Comparison of ENCODE assay signal across 1 cellular context in genomic region chr16:80997139-80997798, GRCh38.
TF ChIP-seq lines count a peak whose summit lies in the region.

No MANE protein-coding gene starts in this region.

TF ChIP-seq in HepG2, 621 proteins besides CTCF, POLR2A, EP300 and RAD21 (continued from another document and continues in another):
- TF ChIP-seq ARID5B (CRISPR knock-in tag; IDR thresholded peaks at IDR 0.05): peak; percentile 67; the same call in 1 of the 2 replicates
- no peak for TF ChIP-seq JUND (CRISPR knock-in tag; IDR thresholded peaks at IDR 0.05)
- TF ChIP-seq SNAPC4 (CRISPR knock-in tag; IDR thresholded peaks at IDR 0.05): no peak
- no peak for TF ChIP-seq TIGD3 (CRISPR knock-in tag; IDR thresholded peaks at IDR 0.05; ENCODE audit: borderline replicate concordance)
- TF ChIP-seq ZNF619 (CRISPR knock-in tag; IDR thresholded peaks at IDR 0.05): no peak
- no peak for TF ChIP-seq TGIF2 (CRISPR knock-in tag; IDR thresholded peaks at IDR 0.05)
- TF ChIP-seq BORCS8-MEF2B (CRISPR knock-in tag; IDR thresholded peaks at IDR 0.05): no peak
- TF ChIP-seq MED8 (CRISPR knock-in tag; IDR thresholded peaks at IDR 0.05; ENCODE audit: insufficient replicate concordance): no peak
- TF ChIP-seq GMEB2 (CRISPR knock-in tag; IDR thresholded peaks at IDR 0.05; ENCODE audit: low read depth): no peak
- TF ChIP-seq ZBTB26 (CRISPR knock-in tag; IDR thresholded peaks at IDR 0.05; ENCODE audit: borderline replicate concordance): no peak
- TF ChIP-seq HNF4G (IDR thresholded peaks at IDR 0.05; ENCODE audit: borderline replicate concordance, low read depth, low read length): no peak
- no peak for TF ChIP-seq HNF4G (CRISPR knock-in tag; IDR thresholded peaks at IDR 0.05; ENCODE audit: borderline replicate concordance, low read depth)
- no peak for TF ChIP-seq ZNF83 (CRISPR knock-in tag; IDR thresholded peaks at IDR 0.05; ENCODE audit: borderline replicate concordance)
- no peak for TF ChIP-seq NFYC (CRISPR knock-in tag; IDR thresholded peaks at IDR 0.05)
- no peak for TF ChIP-seq SOX13 (IDR thresholded peaks at IDR 0.05)
- TF ChIP-seq SOX13 (CRISPR knock-in tag; conservative IDR thresholded peaks at IDR 0.05 in 1 of 2, IDR thresholded peaks at IDR 0.05 in 1 of 2): peak in 1 of 2 experiments; percentile 76; a peak in 2 of 4 replicates
- TF ChIP-seq ARNT (IDR thresholded peaks at IDR 0.05): no peak
- no peak for TF ChIP-seq HES4 (CRISPR knock-in tag; IDR thresholded peaks at IDR 0.05; ENCODE audit: borderline replicate concordance)
- TF ChIP-seq ELF3 (CRISPR knock-in tag; IDR thresholded peaks at IDR 0.05): 0 out of 2 replicates have a peak, but pooled peaks have one; percentile 48
- no peak for TF ChIP-seq SNAPC2 (CRISPR knock-in tag; IDR thresholded peaks at IDR 0.05)
- TF ChIP-seq ESRRA (CRISPR knock-in tag; IDR thresholded peaks at IDR 0.05; ENCODE audit: low read depth): no peak
- peak; percentile 83 for TF ChIP-seq NR2F6 (IDR thresholded peaks at IDR 0.05)
- peak; percentile 62; the same call in 1 of the 2 replicates for TF ChIP-seq NR2F6 (CRISPR knock-in tag; IDR thresholded peaks at IDR 0.05)
- no peak for TF ChIP-seq KMT2B (CRISPR knock-in tag; IDR thresholded peaks at IDR 0.05)
- no peak for TF ChIP-seq ZNF598 (CRISPR knock-in tag; IDR thresholded peaks at IDR 0.05; ENCODE audit: borderline replicate concordance)
- TF ChIP-seq HDAC2 (CRISPR knock-in tag; IDR thresholded peaks at IDR 0.05): 0 out of 2 replicates have a peak, but pooled peaks have one; percentile 31
- TF ChIP-seq SIX4 (CRISPR knock-in tag; IDR thresholded peaks at IDR 0.05): no peak
- TF ChIP-seq HINFP (CRISPR knock-in tag; IDR thresholded peaks at IDR 0.05; ENCODE audit: low read depth): no peak
- no peak for TF ChIP-seq MLXIP (CRISPR knock-in tag; IDR thresholded peaks at IDR 0.05; ENCODE audit: borderline replicate concordance)
- no peak for TF ChIP-seq SPEN (CRISPR knock-in tag; IDR thresholded peaks at IDR 0.05; ENCODE audit: low read depth)
- TF ChIP-seq SOX5 (CRISPR knock-in tag; IDR thresholded peaks at IDR 0.05; ENCODE audit: borderline replicate concordance): peak; percentile 65; the same call in 1 of the 2 replicates
- no peak for TF ChIP-seq THAP11 (CRISPR knock-in tag; IDR thresholded peaks at IDR 0.05)
- no peak for TF ChIP-seq ZNF639 (CRISPR knock-in tag; conservative IDR thresholded peaks at IDR 0.05)
- TF ChIP-seq ZFP37 (CRISPR knock-in tag; IDR thresholded peaks at IDR 0.05; ENCODE audit: borderline replicate concordance): no peak
- TF ChIP-seq ZNF7 (CRISPR knock-in tag; IDR thresholded peaks at IDR 0.05): no peak
- no peak for TF ChIP-seq ZNF776 (CRISPR knock-in tag; IDR thresholded peaks at IDR 0.05)
- 0 out of 2 replicates have a peak, but pooled peaks have one; percentile 5 for TF ChIP-seq MIXL1 (CRISPR knock-in tag; IDR thresholded peaks at IDR 0.05)
- TF ChIP-seq SMAD1 (CRISPR knock-in tag; IDR thresholded peaks at IDR 0.05; ENCODE audit: borderline replicate concordance, low read depth): no peak
- TF ChIP-seq ETV5 (CRISPR knock-in tag; IDR thresholded peaks at IDR 0.05; ENCODE audit: borderline replicate concordance): no peak
- TF ChIP-seq NFRKB (IDR thresholded peaks at IDR 0.05): no peak
- no peak for TF ChIP-seq AKAP8 (CRISPR knock-in tag; IDR thresholded peaks at IDR 0.05)
- TF ChIP-seq MTA3 (CRISPR knock-in tag; IDR thresholded peaks at IDR 0.05): no peak
- TF ChIP-seq ZNF543 (CRISPR knock-in tag; IDR thresholded peaks at IDR 0.05): no peak
- no peak for TF ChIP-seq ZNF713 (CRISPR knock-in tag; IDR thresholded peaks at IDR 0.05)
- TF ChIP-seq ZNF383 (CRISPR knock-in tag; IDR thresholded peaks at IDR 0.05; ENCODE audit: borderline replicate concordance): no peak
- TF ChIP-seq GTF3A (CRISPR knock-in tag; conservative IDR thresholded peaks at IDR 0.05): no peak
- no peak for TF ChIP-seq SRY (CRISPR knock-in tag; IDR thresholded peaks at IDR 0.05)
- TF ChIP-seq POLR2G (IDR thresholded peaks at IDR 0.05; ENCODE audit: low read depth, low read length): no peak
- TF ChIP-seq ZNF431 (CRISPR knock-in tag; IDR thresholded peaks at IDR 0.05; ENCODE audit: borderline replicate concordance, low read depth): no peak
- TF ChIP-seq KDM6A (CRISPR knock-in tag; IDR thresholded peaks at IDR 0.05; ENCODE audit: low read depth): 0 out of 2 replicates have a peak, but pooled peaks have one; percentile 18
- TF ChIP-seq CREB1 (IDR thresholded peaks at IDR 0.05): no peak
- TF ChIP-seq CREB1 (CRISPR knock-in tag; IDR thresholded peaks at IDR 0.05): peak; percentile 53; the same call in 1 of the 2 replicates
